In genomic region chr10:71860243-71861029, GRCh38 we compare ENCODE assay signal across 1 cellular context.
TF ChIP-seq lines count a peak whose summit lies in the region.

No MANE protein-coding gene starts in this region.

TF ChIP-seq in HepG2, 621 proteins besides CTCF, POLR2A, EP300 and RAD21 (continued from another document and continues in another):
- no peak for TF ChIP-seq ZBTB33 (CRISPR knock-in tag; IDR thresholded peaks at IDR 0.05)
- TF ChIP-seq SOX13 (IDR thresholded peaks at IDR 0.05) = no peak
- peak in 1 of 2 experiments; percentile 26; a peak in 1 of 4 replicates for TF ChIP-seq SOX13 (CRISPR knock-in tag; conservative IDR thresholded peaks at IDR 0.05 in 1 of 2, IDR thresholded peaks at IDR 0.05 in 1 of 2)
- TF ChIP-seq EEA1 (CRISPR knock-in tag; IDR thresholded peaks at IDR 0.05; ENCODE audit: borderline replicate concordance) = 0 out of 2 replicates have a peak, but pooled peaks have one; percentile 57
- peak; percentile 57 for TF ChIP-seq ZNF574 (CRISPR knock-in tag; IDR thresholded peaks at IDR 0.05)
- no peak for TF ChIP-seq KIAA2018 (CRISPR knock-in tag; IDR thresholded peaks at IDR 0.05; ENCODE audit: borderline replicate concordance)
- TF ChIP-seq ZNF142 (CRISPR knock-in tag; IDR thresholded peaks at IDR 0.05) = no peak
- no peak for TF ChIP-seq DPF2 (CRISPR knock-in tag; IDR thresholded peaks at IDR 0.05; ENCODE audit: borderline replicate concordance, low read depth)
- no peak for TF ChIP-seq ZNF614 (CRISPR knock-in tag; IDR thresholded peaks at IDR 0.05; ENCODE audit: borderline replicate concordance)
- TF ChIP-seq IRF9 (CRISPR knock-in tag; IDR thresholded peaks at IDR 0.05; ENCODE audit: borderline replicate concordance) = no peak
- no peak for TF ChIP-seq ZNF576 (CRISPR knock-in tag; IDR thresholded peaks at IDR 0.05)
- no peak for TF ChIP-seq NCOA5 (CRISPR knock-in tag; IDR thresholded peaks at IDR 0.05)
- TF ChIP-seq ZNF777 (CRISPR knock-in tag; IDR thresholded peaks at IDR 0.05) = no peak
- peak; percentile 31; the same call in 1 of the 2 replicates for TF ChIP-seq ZNF792 (CRISPR knock-in tag; IDR thresholded peaks at IDR 0.05)
- 0 out of 2 replicates have a peak, but pooled peaks have one; percentile 52 for TF ChIP-seq ZNF124 (CRISPR knock-in tag; IDR thresholded peaks at IDR 0.05)
- peak; percentile 70; the same call in 1 of the 2 replicates for TF ChIP-seq ZNF274 (CRISPR knock-in tag; IDR thresholded peaks at IDR 0.05)
- no peak for TF ChIP-seq HNRNPK (IDR thresholded peaks at IDR 0.05; ENCODE audit: low read depth, low read length, poor library complexity, severe bottlenecking)
- no peak for TF ChIP-seq DBP (CRISPR knock-in tag; IDR thresholded peaks at IDR 0.05; ENCODE audit: not compliant biosample characterization)
- TF ChIP-seq GTF3A (CRISPR knock-in tag; conservative IDR thresholded peaks at IDR 0.05) = no peak
- TF ChIP-seq PAWR (CRISPR knock-in tag; IDR thresholded peaks at IDR 0.05; ENCODE audit: borderline replicate concordance) = no peak
- no peak for TF ChIP-seq HNF4G (IDR thresholded peaks at IDR 0.05; ENCODE audit: borderline replicate concordance, low read depth, low read length)
- no peak for TF ChIP-seq HNF4G (CRISPR knock-in tag; IDR thresholded peaks at IDR 0.05; ENCODE audit: borderline replicate concordance, low read depth)
- peak; percentile 95 for TF ChIP-seq NFE2L2 (IDR thresholded peaks at IDR 0.05; ENCODE audit: low read length)
- peak; percentile 69; the same call in 1 of the 2 replicates for TF ChIP-seq ZNF205 (CRISPR knock-in tag; IDR thresholded peaks at IDR 0.05)
- no peak for TF ChIP-seq ZNF441 (CRISPR knock-in tag; IDR thresholded peaks at IDR 0.05; ENCODE audit: borderline replicate concordance)
- no peak for TF ChIP-seq PITX1 (CRISPR knock-in tag; IDR thresholded peaks at IDR 0.05)
- no peak for TF ChIP-seq PAF1 (CRISPR knock-in tag; IDR thresholded peaks at IDR 0.05)
- peak; percentile 66; the same call in 1 of the 2 replicates for TF ChIP-seq ZKSCAN8 (CRISPR knock-in tag; IDR thresholded peaks at IDR 0.05; ENCODE audit: borderline replicate concordance)
- TF ChIP-seq HES4 (CRISPR knock-in tag; IDR thresholded peaks at IDR 0.05; ENCODE audit: borderline replicate concordance) = no peak
- TF ChIP-seq ATRX (CRISPR knock-in tag; IDR thresholded peaks at IDR 0.05; ENCODE audit: borderline replicate concordance) = no peak
- TF ChIP-seq ISL2 (CRISPR knock-in tag; IDR thresholded peaks at IDR 0.05) = 0 out of 2 replicates have a peak, but pooled peaks have one; percentile 26
- TF ChIP-seq NFATC3 (CRISPR knock-in tag; IDR thresholded peaks at IDR 0.05) = no peak
- TF ChIP-seq KLF12 (CRISPR knock-in tag; IDR thresholded peaks at IDR 0.05; ENCODE audit: borderline replicate concordance) = no peak
